16 cellular contexts compared by ENCODE assay signal in the genomic region with DNA sequence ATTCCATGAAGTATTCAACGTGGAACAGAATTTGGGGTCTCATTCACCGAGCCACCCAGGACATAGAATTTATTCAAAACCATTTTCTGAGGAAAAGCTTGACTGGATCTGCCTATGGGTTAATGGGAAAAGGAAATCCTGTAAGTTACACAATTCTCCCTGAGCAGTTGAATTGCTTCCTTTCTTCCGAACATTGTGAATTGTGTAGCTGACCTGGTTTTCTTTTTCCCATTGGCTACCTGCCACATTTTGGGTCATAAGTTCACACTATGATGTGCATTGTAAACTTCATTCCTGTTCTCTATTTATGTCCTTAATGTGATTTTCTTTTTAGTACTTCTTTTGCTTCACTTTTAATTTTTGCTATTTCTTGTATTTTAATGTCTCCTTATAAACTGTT.
"Had no signal": no experiment of that assay in that cellular context is flagged by ENCODE, and none has a peak within 500 bp of the region (broad histone marks: within the 10 kb centered on the region; RNA-seq: fewer than 3 reads in every experiment).

No MANE protein-coding gene starts in this region.

- FAIRE-seq: pancreas had no signal

- H3K4me1 ChIP-seq: gastrocnemius medialis, pancreas, spleen had no signal

- H3K4me3 ChIP-seq: gastrocnemius medialis, pancreas, spleen, thoracic aorta, upper lobe of right lung had no signal

- H3K9me3 ChIP-seq: gastrocnemius medialis, pancreas, thoracic aorta, upper lobe of right lung had no signal

- H3K36me3 ChIP-seq: gastrocnemius medialis, pancreas, spleen, thoracic aorta, upper lobe of right lung had no signal

- H3K27me3 ChIP-seq: gastrocnemius medialis, pancreas, spleen, upper lobe of right lung had no signal

- DNase-seq: activated CD4-positive, alpha-beta T cell treated with anti-CD3 and anti-CD28 coated beads for 36 hours; activated CD4-positive, alpha-beta T cell treated with anti-CD3 and anti-CD28 coated beads, Interleukin-2, amount 50 U/mL, for 48 hours; activated gamma-delta T cell treated with Interleukin-2 at 50 U/mL for 16 hours; endodermal cell; erythroblast; gastrocnemius medialis; mesenchymal stem cell; naive thymus-derived CD8-positive, alpha-beta T cell; pancreas; spleen; stimulated activated CD4-positive, alpha-beta T cell treated with anti-CD3 and anti-CD28 coated beads, Interleukin-4, amount 100 ng/mL, for 4 hours; SW 1271; T-helper 2 cell; upper lobe of right lung had no signal

- ATAC-seq: activated CD4-positive, alpha-beta T cell treated with anti-CD3 and anti-CD28 coated beads for 36 hours; naive thymus-derived CD8-positive, alpha-beta T cell; stimulated activated memory B cell treated with anti-CD40 and anti-IgM and Interleukin-4, amounts not matched to agents 10 μg/mL and 1 μg/mL and 100 μg/mL, for 72 hours; upper lobe of right lung had no signal

- H3K27ac ChIP-seq: pancreas, spleen, thoracic aorta, upper lobe of right lung had no signal
